1 cellular context compared by ENCODE assay signal in the genomic region with DNA sequence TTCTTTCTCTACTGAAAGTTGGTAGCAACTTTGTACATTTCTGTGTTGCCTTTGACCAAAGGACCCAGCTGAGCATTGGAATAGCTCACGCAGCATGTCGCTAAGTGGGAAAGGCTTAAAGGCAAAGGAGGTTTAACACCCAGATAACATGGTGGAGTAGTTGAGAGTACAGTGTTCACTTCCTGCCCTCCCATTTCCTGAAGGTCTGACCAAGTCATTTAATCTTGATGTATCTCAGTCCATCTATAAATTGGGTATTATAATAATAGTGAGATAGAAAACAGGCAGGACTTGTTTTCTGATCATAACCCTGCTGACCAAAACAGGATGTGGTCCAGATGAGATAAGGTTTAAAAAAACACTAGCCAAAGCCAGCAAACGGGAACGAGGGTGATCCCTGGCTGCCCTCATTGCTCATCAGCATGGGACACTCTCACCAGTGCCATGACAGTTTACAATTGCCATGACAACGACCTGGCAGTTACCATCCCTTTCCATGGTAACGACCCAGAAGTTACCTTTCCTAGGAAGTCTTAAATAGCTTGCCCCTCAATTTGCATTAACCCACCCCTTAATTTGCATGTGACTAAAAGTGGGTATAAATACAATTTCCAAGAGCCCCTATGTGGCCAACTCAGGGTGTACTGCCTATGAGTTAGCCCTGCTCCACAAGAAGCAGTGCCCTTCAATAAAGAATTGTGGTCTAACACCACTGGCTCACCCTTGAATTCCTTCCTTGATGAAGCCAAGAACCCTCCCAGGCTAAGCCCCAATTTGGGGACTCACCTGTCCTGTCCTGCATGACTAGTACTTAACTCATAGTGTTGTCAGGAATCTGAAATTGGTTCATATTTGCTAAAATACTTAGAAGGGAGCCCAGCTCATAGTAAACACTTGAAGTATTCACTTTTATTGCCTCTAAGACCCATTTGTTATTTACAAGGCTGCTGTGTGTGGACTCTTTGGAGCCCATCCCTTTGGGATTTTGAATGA.
TF ChIP-seq lines count a peak whose summit lies in the region.

No MANE protein-coding gene starts in this region.

TF ChIP-seq in K562, 482 proteins besides CTCF, POLR2A, EP300 and RAD21 (continued from another document and continues in another):
- TF ChIP-seq ZNF395 (CRISPR knock-in tag; IDR thresholded peaks at IDR 0.05) (peak; percentile 93), FOXJ2 (tag; IDR thresholded peaks at IDR 0.05) (peak; percentile 97), FOXP4 (CRISPR knock-in tag; IDR thresholded peaks at IDR 0.05; ENCODE audit: borderline replicate concordance) (no peak), TRIM24 (IDR thresholded peaks at IDR 0.05) (peak in 1 of 2 experiments; percentile 63; a peak in 2 of 4 replicates), ZBTB7A (IDR thresholded peaks at IDR 0.05; ENCODE audit: borderline replicate concordance, control insufficient read depth, low read depth, low read length) (no peak), NRF1 (conservative IDR thresholded peaks at IDR 0.05 in 1 of 2, IDR thresholded peaks at IDR 0.05 in 1 of 2) (0 out of 4 replicates have a peak, but pooled peaks of 1 of the 2 experiments have one; percentile 16), ARID1B (IDR thresholded peaks at IDR 0.05) (peak; percentile 62), ZNF146 (CRISPR knock-in tag; IDR thresholded peaks at IDR 0.05; ENCODE audit: unreplicated experiment) (no peak), ZBTB9 (CRISPR knock-in tag; IDR thresholded peaks at IDR 0.05) (peak; percentile 8; the same call in 1 of the 2 replicates), ATF3 (IDR thresholded peaks at IDR 0.05) (peak; percentile 34; the same call in 1 of the 2 replicates), ATF3 (CRISPR knock-in tag; conservative IDR thresholded peaks at IDR 0.05) (no peak), ZNF311 (CRISPR knock-in tag; IDR thresholded peaks at IDR 0.05) (0 out of 2 replicates have a peak, but pooled peaks have one; percentile 40), SMARCA4 (IDR thresholded peaks at IDR 0.05) (peak; percentile 57; the same call in 1 of the 2 replicates), BACH1 (tag; IDR thresholded peaks at IDR 0.05) (peak; percentile 60; the same call in 1 of the 2 replicates), CBFB (CRISPR knock-in tag; IDR thresholded peaks at IDR 0.05) (no peak), ZNF175 (CRISPR knock-in tag; IDR thresholded peaks at IDR 0.05; ENCODE audit: low read depth) (0 out of 2 replicates have a peak, but pooled peaks have one; percentile 13), TEAD1 (CRISPR knock-in tag; IDR thresholded peaks at IDR 0.05) (0 out of 4 replicates have a peak, but pooled peaks of 1 of the 2 experiments have one; percentile 31), ETV5 (CRISPR knock-in tag; IDR thresholded peaks at IDR 0.05; ENCODE audit: low read depth) (peak; percentile 85), HCFC1 (IDR thresholded peaks at IDR 0.05; ENCODE audit: low read depth, low read length) (peak; percentile 51; the same call in 1 of the 2 replicates), CBX3 (IDR thresholded peaks at IDR 0.05; ENCODE audit: borderline replicate concordance in 1 of 2, low read length in 2 of 2) (peak in 1 of 2 experiments; percentile 48; a peak in 1 of 3 replicates), POLR2B (IDR thresholded peaks at IDR 0.05; ENCODE audit: low read depth, partially characterized antibody) (no peak), POLR3G (IDR thresholded peaks at IDR 0.05; ENCODE audit: extremely low read depth, insufficient read length, insufficient replicate concordance) (no peak), SPI1 (IDR thresholded peaks at IDR 0.05; ENCODE audit: borderline replicate concordance, low read depth, low read length) (peak; percentile 61; the same call in 1 of the 2 replicates), L3MBTL2 (IDR thresholded peaks at IDR 0.05) (0 out of 2 replicates have a peak, but pooled peaks have one; percentile 30), ZKSCAN8 (CRISPR knock-in tag; IDR thresholded peaks at IDR 0.05) (peak; percentile 71; the same call in 1 of the 2 replicates), ETV1 (tag; conservative IDR thresholded peaks at IDR 0.05; ENCODE audit: low read depth) (peak; percentile 94), NFE2 (IDR thresholded peaks at IDR 0.05; ENCODE audit: low read depth) (0 out of 2 replicates have a peak, but pooled peaks have one; percentile 6), MCM5 (IDR thresholded peaks at IDR 0.05; ENCODE audit: low read depth) (no peak), RFX1 (IDR thresholded peaks at IDR 0.05) (peak; percentile 94), NR2C1 (IDR thresholded peaks at IDR 0.05) (peak; percentile 64), NR2C1 (tag; IDR thresholded peaks at IDR 0.05) (peak; percentile 91), ZNF23 (CRISPR knock-in tag; IDR thresholded peaks at IDR 0.05) (no peak), ZNF75A (CRISPR knock-in tag; IDR thresholded peaks at IDR 0.05) (peak; percentile 66), MNT (conservative IDR thresholded peaks at IDR 0.05) (peak in 1 of 2 experiments; percentile 60; a peak in 2 of 4 replicates), NCOR1 (IDR thresholded peaks at IDR 0.05) (peak; percentile 10; the same call in 1 of the 2 replicates)
- TF ChIP-seq, protein P1, sequence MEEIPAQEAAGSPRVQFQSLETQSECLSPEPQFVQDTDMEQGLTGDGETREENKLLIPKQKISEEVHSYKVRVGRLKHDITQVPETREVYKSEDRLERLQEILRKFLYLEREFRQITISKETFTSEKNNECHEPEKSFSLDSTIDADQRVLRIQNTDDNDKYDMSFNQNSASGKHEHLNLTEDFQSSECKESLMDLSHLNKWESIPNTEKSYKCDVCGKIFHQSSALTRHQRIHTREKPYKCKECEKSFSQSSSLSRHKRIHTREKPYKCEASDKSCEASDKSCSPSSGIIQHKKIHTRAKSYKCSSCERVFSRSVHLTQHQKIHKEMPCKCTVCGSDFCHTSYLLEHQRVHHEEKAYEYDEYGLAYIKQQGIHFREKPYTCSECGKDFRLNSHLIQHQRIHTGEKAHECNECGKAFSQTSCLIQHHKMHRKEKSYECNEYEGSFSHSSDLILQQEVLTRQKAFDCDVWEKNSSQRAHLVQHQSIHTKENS (CRISPR knock-in tag; IDR thresholded peaks at IDR 0.05): no peak
- TF ChIP-seq, protein P2, sequence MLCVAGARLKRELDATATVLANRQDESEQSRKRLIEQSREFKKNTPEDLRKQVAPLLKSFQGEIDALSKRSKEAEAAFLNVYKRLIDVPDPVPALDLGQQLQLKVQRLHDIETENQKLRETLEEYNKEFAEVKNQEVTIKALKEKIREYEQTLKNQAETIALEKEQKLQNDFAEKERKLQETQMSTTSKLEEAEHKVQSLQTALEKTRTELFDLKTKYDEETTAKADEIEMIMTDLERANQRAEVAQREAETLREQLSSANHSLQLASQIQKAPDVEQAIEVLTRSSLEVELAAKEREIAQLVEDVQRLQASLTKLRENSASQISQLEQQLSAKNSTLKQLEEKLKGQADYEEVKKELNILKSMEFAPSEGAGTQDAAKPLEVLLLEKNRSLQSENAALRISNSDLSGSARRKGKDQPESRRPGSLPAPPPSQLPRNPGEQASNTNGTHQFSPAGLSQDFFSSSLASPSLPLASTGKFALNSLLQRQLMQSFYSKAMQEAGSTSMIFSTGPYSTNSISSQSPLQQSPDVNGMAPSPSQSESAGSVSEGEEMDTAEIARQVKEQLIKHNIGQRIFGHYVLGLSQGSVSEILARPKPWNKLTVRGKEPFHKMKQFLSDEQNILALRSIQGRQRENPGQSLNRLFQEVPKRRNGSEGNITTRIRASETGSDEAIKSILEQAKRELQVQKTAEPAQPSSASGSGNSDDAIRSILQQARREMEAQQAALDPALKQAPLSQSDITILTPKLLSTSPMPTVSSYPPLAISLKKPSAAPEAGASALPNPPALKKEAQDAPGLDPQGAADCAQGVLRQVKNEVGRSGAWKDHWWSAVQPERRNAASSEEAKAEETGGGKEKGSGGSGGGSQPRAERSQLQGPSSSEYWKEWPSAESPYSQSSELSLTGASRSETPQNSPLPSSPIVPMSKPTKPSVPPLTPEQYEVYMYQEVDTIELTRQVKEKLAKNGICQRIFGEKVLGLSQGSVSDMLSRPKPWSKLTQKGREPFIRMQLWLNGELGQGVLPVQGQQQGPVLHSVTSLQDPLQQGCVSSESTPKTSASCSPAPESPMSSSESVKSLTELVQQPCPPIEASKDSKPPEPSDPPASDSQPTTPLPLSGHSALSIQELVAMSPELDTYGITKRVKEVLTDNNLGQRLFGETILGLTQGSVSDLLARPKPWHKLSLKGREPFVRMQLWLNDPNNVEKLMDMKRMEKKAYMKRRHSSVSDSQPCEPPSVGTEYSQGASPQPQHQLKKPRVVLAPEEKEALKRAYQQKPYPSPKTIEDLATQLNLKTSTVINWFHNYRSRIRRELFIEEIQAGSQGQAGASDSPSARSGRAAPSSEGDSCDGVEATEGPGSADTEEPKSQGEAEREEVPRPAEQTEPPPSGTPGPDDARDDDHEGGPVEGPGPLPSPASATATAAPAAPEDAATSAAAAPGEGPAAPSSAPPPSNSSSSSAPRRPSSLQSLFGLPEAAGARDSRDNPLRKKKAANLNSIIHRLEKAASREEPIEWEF (CRISPR knock-in tag; IDR thresholded peaks at IDR 0.05): 0 out of 2 replicates have a peak, but pooled peaks have one; percentile 34
